In the genomic region with DNA sequence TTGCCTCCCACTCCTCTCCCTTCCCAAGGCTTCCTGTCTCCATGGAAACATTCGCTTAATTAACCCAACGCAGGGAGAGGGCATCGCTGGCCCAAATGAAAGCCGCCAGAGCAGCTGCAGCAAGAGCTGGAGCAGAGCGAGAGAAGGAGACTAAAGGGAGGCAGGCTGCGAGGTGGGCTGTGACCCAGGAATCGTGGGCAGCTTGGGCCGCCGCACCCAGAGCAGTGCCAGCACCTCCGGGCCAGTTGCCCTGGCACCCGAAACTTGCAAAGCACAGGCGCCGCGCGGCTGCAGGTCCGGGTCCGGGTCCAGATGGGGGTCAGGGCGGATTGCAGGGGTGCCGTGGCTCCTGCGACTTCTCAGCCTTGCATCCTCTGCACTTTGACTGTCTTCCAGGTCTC, we compare ENCODE assay signal across 12 cellular contexts. TPM values are rescaled to one million over a fixed set of nuclear protein-coding genes. Genes with fewer than 3 reads are reported as not detected.
A peak's percentile ranks its signal among the peaks of the same experiment; 100 is the strongest.
DNase-seq lines count a peak whose midpoint lies in the region; ATAC-seq and TF ChIP-seq lines count a peak whose summit lies in the region.
"Had no signal": no experiment of that assay in that cellular context is flagged by ENCODE, and none has a peak within 500 bp of the region (broad histone marks: within the 10 kb centered on the region; RNA-seq: fewer than 3 reads in every experiment).

No MANE protein-coding gene starts in this region.

- H3K4me3 ChIP-seq in HUES6 (ENCODE audit: low read depth, low read length) (peak overlapping the region; percentile 39; the same call in 1 of the 2 replicates), thoracic aorta (peak overlapping the region; percentile 76), HAP-1 (no peak overlapping the region)
- H3K4me3 ChIP-seq: hepatocyte had no signal

- H3K4me1 ChIP-seq in HUES6 (ENCODE audit: control insufficient read depth, insufficient read depth, low read length), result no peaks in the 10 kb centered on the region
- H3K4me1 ChIP-seq in thoracic aorta (ENCODE audit: control insufficient read depth in 1 of 2, low read depth in 2 of 2), result peaks cover 0 to 14% of the 10 kb centered on the region in 2 donors
- no peaks in the 10 kb centered on the region for H3K4me1 ChIP-seq in HAP-1

- H3K9ac ChIP-seq in HUES6 (ENCODE audit: low read length), result no peak overlapping the region

- no peaks in the 10 kb centered on the region for H3K36me3 ChIP-seq in HUES6 (ENCODE audit: control insufficient read depth, insufficient read depth, low read length)
- H3K36me3 ChIP-seq in thoracic aorta, result no peaks in the 10 kb centered on the region
- no peaks in the 10 kb centered on the region for H3K36me3 ChIP-seq in HAP-1 (replicated peaks)

- no peak for ATAC-seq in thoracic aorta (ENCODE audit: insufficient number of reproducible peaks, low FRiP score, low read depth)
- no peak for ATAC-seq in GM19395 (IDR thresholded peaks at IDR 0.05; ENCODE audit: unreplicated experiment)

- H3K9me3 ChIP-seq in HUES6 (ENCODE audit: control insufficient read depth, insufficient read depth, low read depth, low read length) (no peaks in the 10 kb centered on the region), thoracic aorta (no peaks in the 10 kb centered on the region), HAP-1 (no peaks in the 10 kb centered on the region)

- DNase-seq in cerebellum (ENCODE audit: low spot score), result peak; percentile 19
- DNase-seq in islet precursor cell, result peak; percentile 64
- DNase-seq in thoracic aorta (ENCODE audit: low spot score), result no peak
- no peak for DNase-seq in HAP-1 (ENCODE audit: low spot score in 2 of 2)
- no peak for DNase-seq in HUDEP-2 (lab: John Stamatoyannopoulos, UW; ENCODE audit: unreplicated experiment in 76 of 76)
- DNase-seq: NCI-H526 treated with DMSO at 0.1 percent for 48 hours; stimulated activated naive CD4-positive, alpha-beta T cell; T-helper 9 cell had no signal

- H3K27ac ChIP-seq in HUES6 (ENCODE audit: low read depth, low read length) (no peak overlapping the region), thoracic aorta (peak overlapping the region; percentile 13 to 38)
- H3K27ac ChIP-seq: hepatocyte had no signal

- H3K27me3 ChIP-seq in HUES6 (ENCODE audit: control insufficient read depth, insufficient read depth, low read length), result no peaks in the 10 kb centered on the region
- no peaks in the 10 kb centered on the region for H3K27me3 ChIP-seq in thoracic aorta (replicated peaks; ENCODE audit: insufficient read depth)
- H3K27me3 ChIP-seq in HAP-1 (ENCODE audit: low read depth), result no peaks in the 10 kb centered on the region; the same call in none of the 2 replicates
- H3K27me3 ChIP-seq: hepatocyte had no signal

- no peak for TF ChIP-seq CTCF in thoracic aorta (IDR thresholded peaks at IDR 0.05)

- in situ Hi-C loops in HAP-1 (cut with MboI; ENCODE audit: low sequenced_read_pairs), result no loop called here

RNA-seq across cellular contexts. Expression of a gene that starts 43.4 kb away (rescaled TPM):
- total RNA-seq in cerebellum, result 0.73 TPM
- total RNA-seq in thoracic aorta, result 1 to 10 TPM; 2.3 to 2.4 TPM
- total RNA-seq: HT1080 had no signal

Comparison
In these comparisons a context has a peak if more than half of its experiments do, and no peak if none do; other contexts are left out.
1. DNase-seq: peak in cerebellum (single experiment) and islet precursor cell (single experiment); none in thoracic aorta (single experiment), HAP-1 (0 of 2) and HUDEP-2 (0 of 76).